8 cellular contexts compared by ENCODE assay signal in genomic region chr2:112764071-112765044, GRCh38. TPM values are rescaled to one million over a fixed set of nuclear protein-coding genes. Genes with fewer than 3 reads are reported as not detected.
A peak's percentile ranks its signal among the peaks of the same experiment; 100 is the strongest.
DNase-seq lines count a peak whose midpoint lies in the region; ATAC-seq, FAIRE-seq and TF ChIP-seq lines count a peak whose summit lies in the region.

CKAP2L (minus strand) TSS chr2:112764609; CDS start chr2:112764598, 11 bp downstream.

- peak; percentile 32 for FAIRE-seq in pancreas (lab: Jason Lieb, UNC)

- H3K4me1 Mint-ChIP-seq in activated naive CD8-positive, alpha-beta T cell treated with anti-CD3 and anti-CD28 coated beads, Interleukin-2, amount 10 ng/mL, durations not matched to agents 7 days and 5 days: peaks cover 39% of the 10 kb centered on the region

- POLR2A ChIA-PET in activated naive CD8-positive, alpha-beta T cell treated with anti-CD3 and anti-CD28 coated beads, Interleukin-2, amount 10 ng/mL, durations not matched to agents 7 days and 5 days (lab: Charles Lee): interaction anchor here (0.6 to 1.1 kb wide), 10 partner anchors 9 to 221 kb away, joined by 3 to 6 read pairs (median 3); partner anchors contain the start of gene CHCHD5

- H3K27me3 ChIP-seq in pancreas (no peaks in the 10 kb centered on the region), tibial nerve (no peaks in the 10 kb centered on the region)

- ATAC-seq in HG02798 (IDR thresholded peaks at IDR 0.05; ENCODE audit: poor library complexity, unreplicated experiment) (peak; percentile 99), Right ventricle myocardium superior (ENCODE audit: poor library complexity) (peak; percentile 100), pancreas (peak; percentile 100)
- peak; percentile 97 for ATAC-seq in activated naive CD8-positive, alpha-beta T cell treated with anti-CD3 and anti-CD28 coated beads, Interleukin-2, amount 10 ng/mL, durations not matched to agents 7 days and 5 days (ENCODE audit: low read depth)

- H3K27ac Mint-ChIP-seq in activated naive CD8-positive, alpha-beta T cell treated with anti-CD3 and anti-CD28 coated beads, Interleukin-2, amount 10 ng/mL, durations not matched to agents 7 days and 5 days: peak within 1 kb of the TSS; percentile 95

- H3K9me3 ChIP-seq in pancreas (no peaks in the 10 kb centered on the region), tibial nerve (no peaks in the 10 kb centered on the region)

- intact Hi-C loops in Right ventricle myocardium superior (cut with DNase I) (no loop called here), pancreas (cut with DNase I) (no loop called here)

- H3K27ac ChIP-seq in pancreas: no peak within 1 kb of the TSS
- peak within 1 kb of the TSS in 3 of 4 donors; percentile 45 to 64 (median 58) for H3K27ac ChIP-seq in tibial nerve

- 0% methylated on average over 76 to 79 of the region's 79 CpGs for WGBS in pancreas, 2 donors
- WGBS in tibial nerve, 2 donors: 0% methylated on average over 23 to 41 of the region's 79 CpGs

- peaks cover 41% of the 10 kb centered on the region for H3K36me3 Mint-ChIP-seq in activated naive CD8-positive, alpha-beta T cell treated with anti-CD3 and anti-CD28 coated beads, Interleukin-2, amount 10 ng/mL, durations not matched to agents 7 days and 5 days

- DNase-seq in NCI-H1417 treated with DMSO at 0.1 percent for 48 hours (lab: John Stamatoyannopoulos, UW) (peak; percentile 76), SW 1271 (lab: John Stamatoyannopoulos, UW) (peak; percentile 98 to 99), Right ventricle myocardium superior (peak; percentile 97), pancreas (peak; percentile 91 to 97 (median 93)), tibial nerve (ENCODE audit: low spot score in 2 of 2) (peak; percentile 85 to 91)
- peak; percentile 92 for DNase-seq in activated naive CD8-positive, alpha-beta T cell treated with anti-CD3 and anti-CD28 coated beads, Interleukin-2, amount 10 ng/mL, durations not matched to agents 7 days and 5 days

- no peak for TF ChIP-seq POLR2A in tibial nerve (IDR thresholded peaks at IDR 0.05)

- H3K36me3 ChIP-seq in pancreas (no peaks in the 10 kb centered on the region), tibial nerve (no peaks in the 10 kb centered on the region)

- no peaks in the 10 kb centered on the region for H3K27me3 Mint-ChIP-seq in activated naive CD8-positive, alpha-beta T cell treated with anti-CD3 and anti-CD28 coated beads, Interleukin-2, amount 10 ng/mL, durations not matched to agents 7 days and 5 days

- TF ChIP-seq CTCF in GM12875 (IDR thresholded peaks at IDR 0.05; ENCODE audit: borderline replicate concordance, insufficient read depth, low read depth, low read length) (no peak), pancreas (IDR thresholded peaks at IDR 0.05) (no peak), tibial nerve (IDR thresholded peaks at IDR 0.05) (peak in 1 of 5 experiments; percentile 17)

- TF ChIP-seq EP300 in tibial nerve (IDR thresholded peaks at IDR 0.05): peak; percentile 34 to 49

- H3K4me3 Mint-ChIP-seq in activated naive CD8-positive, alpha-beta T cell treated with anti-CD3 and anti-CD28 coated beads, Interleukin-2, amount 10 ng/mL, durations not matched to agents 7 days and 5 days: peak within 1 kb of the TSS; percentile 87

- H3K4me3 ChIP-seq in GM12875 (ENCODE audit: low read depth, low read length): peak within 1 kb of the TSS; percentile 79
- H3K4me3 ChIP-seq in pancreas: peak within 1 kb of the TSS; percentile 59 to 82 (median 68)
- peak within 1 kb of the TSS; percentile 56 to 80 (median 74) for H3K4me3 ChIP-seq in tibial nerve

- H3K9me3 Mint-ChIP-seq in activated naive CD8-positive, alpha-beta T cell treated with anti-CD3 and anti-CD28 coated beads, Interleukin-2, amount 10 ng/mL, durations not matched to agents 7 days and 5 days: peaks cover 9% of the 10 kb centered on the region

- peaks cover 3 to 7% (median 3%) of the 10 kb centered on the region in 3 donors for H3K4me1 ChIP-seq in pancreas
- peaks cover 0 to 16% (median 5%) of the 10 kb centered on the region in 4 donors for H3K4me1 ChIP-seq in tibial nerve

RNA-seq across cellular contexts. Expression of gene CKAP2L, which starts in this region (rescaled TPM):
- total RNA-seq in activated naive CD8-positive, alpha-beta T cell treated with anti-CD3 and anti-CD28 coated beads, Interleukin-2, amount 10 ng/mL, durations not matched to agents 7 days and 5 days: 10 to 100 TPM; 38.9 to 40.3 TPM
- 0.30 TPM for total RNA-seq in Right ventricle myocardium superior
- under 1 TPM in 4 of 6 donors, not detected in 2; 0.06 to 0.64 (median 0.33) TPM for total RNA-seq in pancreas
- under 1 TPM; 0.04 to 0.05 TPM for polyA plus RNA-seq in pancreas
- total RNA-seq in tibial nerve: not detected

Comparison
In these comparisons a context has a peak if more than half of its experiments do, and no peak if none do; other contexts are left out.
1. RNA of gene CKAP2L (total RNA-seq): 38.9 to 40.3 TPM in activated naive CD8-positive, alpha-beta T cell treated with anti-CD3 and anti-CD28 coated beads, Interleukin-2, amount 10 ng/mL, durations not matched to agents 7 days and 5 days; 0.30 TPM in Right ventricle myocardium superior (single experiment), 0.06 to 0.64 TPM in pancreas and not detected in tibial nerve; every median in the first group is over 10 times any median in the second.
2. Peak in DNase-seq and ATAC-seq in Right ventricle myocardium superior; RNA of the gene not detected or under 1 TPM.
3. Peak in DNase-seq, ATAC-seq and H3K4me3 ChIP-seq in pancreas; RNA of the gene not detected or under 1 TPM.
4. Peak in DNase-seq, H3K4me3 ChIP-seq and H3K27ac ChIP-seq in tibial nerve; RNA of the gene not detected or under 1 TPM.
5. Peak in every context shown above with its lines, with median percentiles within 50 percentile points of each other: H3K4me3 ChIP-seq, ATAC-seq and DNase-seq.